Comparison of ENCODE assay signal across 12 cellular contexts in genomic region chr4:108829981-108830492, GRCh38.
DNase-seq lines count a peak whose midpoint lies in the region; ATAC-seq and TF ChIP-seq lines count a peak whose summit lies in the region.
"Had no signal": no experiment of that assay in that cellular context is flagged by ENCODE, and none has a peak within 500 bp of the region (broad histone marks: within the 10 kb centered on the region; RNA-seq: fewer than 3 reads in every experiment).

No MANE protein-coding gene starts in this region.

- 55 to 75% methylated on average over 4 of the region's 4 CpGs for WGBS in gastroesophageal sphincter (ENCODE audit: low coverage in 1 of 2), 2 donors

- H3K9ac ChIP-seq in KMS-11: no peak overlapping the region

- ATAC-seq in GM19452 (IDR thresholded peaks at IDR 0.05; ENCODE audit: unreplicated experiment) (peak; percentile 1), omental fat pad (ENCODE audit: low FRiP score) (peak; percentile 37), HG03045 (IDR thresholded peaks at IDR 0.05; ENCODE audit: unreplicated experiment) (no peak), gastroesophageal sphincter (no peak)
- ATAC-seq: HepG2 had no signal

- no peak overlapping the region for H3K4me3 ChIP-seq in KMS-11 (IDR thresholded peaks at IDR 0.05; ENCODE audit: insufficient read depth, low read depth, low read length)
- H3K4me3 ChIP-seq in cardiac fibroblast (replicated peaks in 1 of 2; ENCODE audit: low read depth in 2 of 2, low read length in 2 of 2): no peak overlapping the region
- no peak overlapping the region for H3K4me3 ChIP-seq in gastroesophageal sphincter
- H3K4me3 ChIP-seq in A673 (ENCODE audit: low read depth, low read length, poor library complexity, severe bottlenecking): no peak overlapping the region
- H3K4me3 ChIP-seq: HAP-1, SJSA1 had no signal

- intact Hi-C loops in A673 (cut with micrococcal nuclease; ENCODE audit: unreplicated experiment): loop anchor here (5.0 to 10.0 kb wide), 4 partner anchors 112 to 577 kb away; no protein-coding TSS in a partner anchor

- H3K27ac ChIP-seq in KMS-11 (peak overlapping the region; percentile 30; the same call in 1 of the 2 replicates), gastroesophageal sphincter (no peak overlapping the region), A673 (ENCODE audit: low read depth, low read length, poor library complexity, severe bottlenecking) (no peak overlapping the region)
- H3K27ac ChIP-seq: SJSA1 had no signal

- BruUV-seq in A673 (replicated peaks; lab: Mats Ljungman, UMichigan): no TSS peak

- H3K27me3 ChIP-seq in KMS-11 (ENCODE audit: insufficient read depth, low read depth): no peaks in the 10 kb centered on the region
- no peaks in the 10 kb centered on the region for H3K27me3 ChIP-seq in gastroesophageal sphincter
- H3K27me3 ChIP-seq in A673 (replicated peaks; ENCODE audit: insufficient read depth, low read depth, low read length, poor library complexity): no peaks in the 10 kb centered on the region
- H3K27me3 ChIP-seq: SJSA1 had no signal

- H2AFZ ChIP-seq in KMS-11 (ENCODE audit: low read depth): 0 out of 2 replicates have a peak overlapping the region, but pooled peaks have one; percentile 5

- peak overlapping the region; percentile 56 for H3K4me2 ChIP-seq in KMS-11

- H3K9me3 ChIP-seq in gastroesophageal sphincter (no peaks in the 10 kb centered on the region), A673 (ENCODE audit: low read depth, low read length, poor library complexity, severe bottlenecking) (no peaks in the 10 kb centered on the region)
- H3K9me3 ChIP-seq: HAP-1, SJSA1 had no signal

- TF ChIP-seq POLR2A in gastroesophageal sphincter (IDR thresholded peaks at IDR 0.05): no peak

- H4K20me1 ChIP-seq in KMS-11 (ENCODE audit: insufficient read depth): no peaks in the 10 kb centered on the region

- CTCF ChIA-PET in A673 (lab: Charles Lee): no interaction called here

- no peaks in the 10 kb centered on the region for H3K36me3 ChIP-seq in KMS-11 (ENCODE audit: insufficient read depth)
- no peaks in the 10 kb centered on the region for H3K36me3 ChIP-seq in gastroesophageal sphincter
- no peaks in the 10 kb centered on the region for H3K36me3 ChIP-seq in A673 (ENCODE audit: insufficient read depth, low read length, poor library complexity, severe bottlenecking)
- H3K36me3 ChIP-seq: HAP-1, SJSA1 had no signal

- no peak for TF ChIP-seq EP300 in gastroesophageal sphincter (IDR thresholded peaks at IDR 0.05)

- DNase-seq in cardiac fibroblast (ENCODE audit: low read depth in 2 of 2): peak; percentile 2 to 33
- DNase-seq in omental fat pad (ENCODE audit: low spot score): no peak
- no peak for DNase-seq in cerebellar nuclear complex (lab: John Stamatoyannopoulos, UW)
- no peak for DNase-seq in A673 (ENCODE audit: low spot score)
- DNase-seq: SW 1271 had no signal

- POLR2A ChIA-PET in A673 (lab: Charles Lee; ENCODE audit: low non-redundant PET): no interaction called here

- no peak for TF ChIP-seq CTCF in KMS-11 (conservative IDR thresholded peaks at IDR 0.05; ENCODE audit: low read depth, low read length)
- TF ChIP-seq CTCF in cardiac fibroblast (IDR thresholded peaks at IDR 0.05; ENCODE audit: low read depth, low read length): no peak
- no peak for TF ChIP-seq CTCF in omental fat pad (IDR thresholded peaks at IDR 0.05)
- TF ChIP-seq CTCF in gastroesophageal sphincter (IDR thresholded peaks at IDR 0.05): no peak
- no peak for TF ChIP-seq CTCF in A673 (conservative IDR thresholded peaks at IDR 0.05; ENCODE audit: low read depth, low read length)

- H3K79me2 ChIP-seq in KMS-11 (ENCODE audit: insufficient read depth, low read depth): no peaks in the 10 kb centered on the region

- H3K4me1 ChIP-seq in KMS-11 (ENCODE audit: low read depth, poor library complexity, severe bottlenecking) (peaks cover 57% of the 10 kb centered on the region), gastroesophageal sphincter (peaks cover 0 to 9% (median 4%) of the 10 kb centered on the region in 3 donors), A673 (ENCODE audit: insufficient read depth, low read length, poor library complexity, severe bottlenecking) (peaks cover 58% of the 10 kb centered on the region)
- H3K4me1 ChIP-seq: SJSA1 had no signal

Comparison
In these comparisons a context has a peak if more than half of its experiments do, and no peak if none do; other contexts are left out.
1. ATAC-seq: peak in GM19452 (single experiment) and omental fat pad (single experiment); none in HG03045 (single experiment) and gastroesophageal sphincter (single experiment).
2. DNase-seq: peak in cardiac fibroblast (2 of 2); none in omental fat pad (single experiment), cerebellar nuclear complex (0 of 2) and A673 (single experiment).